1 cellular context compared by ENCODE assay signal in genomic region chr11:21414928-21415327, GRCh38.
TF ChIP-seq lines count a peak whose summit lies in the region.

No MANE protein-coding gene starts in this region.

TF ChIP-seq in GM23338, 12 proteins besides CTCF, POLR2A, EP300 and RAD21 (continued from another document):
- no peak for TF ChIP-seq ZNF462 (CRISPR knock-in tag; IDR thresholded peaks at IDR 0.05)
- TF ChIP-seq STAT1 (IDR thresholded peaks at IDR 0.05; ENCODE audit: unreplicated experiment): no peak
- no peak for TF ChIP-seq CREB1 (CRISPR knock-in tag; IDR thresholded peaks at IDR 0.05; ENCODE audit: low read depth)
- no peak for TF ChIP-seq ETS1 (IDR thresholded peaks at IDR 0.05)
- TF ChIP-seq ZNF114 (CRISPR knock-in tag; IDR thresholded peaks at IDR 0.05): no peak
- TF ChIP-seq NANOG (IDR thresholded peaks at IDR 0.05; ENCODE audit: borderline replicate concordance): no peak
